Comparison of ENCODE assay signal across 15 cellular contexts in genomic region chr11:36109499-36109849, GRCh38.
A peak's percentile ranks its signal among the peaks of the same experiment; 100 is the strongest.
DNase-seq lines count a peak whose midpoint lies in the region; ATAC-seq, FAIRE-seq and TF ChIP-seq lines count a peak whose summit lies in the region.
"Had no signal": no experiment of that assay in that cellular context is flagged by ENCODE, and none has a peak within 500 bp of the region (broad histone marks: within the 10 kb centered on the region; RNA-seq: fewer than 3 reads in every experiment).

No MANE protein-coding gene starts in this region.

- no peak for TF ChIP-seq CTCF in pancreas (IDR thresholded peaks at IDR 0.05)

- H3K36me3 ChIP-seq in iPS-20b (ENCODE audit: insufficient read depth, low read depth, low read length) (peaks cover 14% of the 10 kb centered on the region; the same call in 1 of the 2 replicates), pancreas (no peaks in the 10 kb centered on the region)
- H3K36me3 ChIP-seq: HAP-1 had no signal

- no peak overlapping the region for H3K4me3 Mint-ChIP-seq in stimulated activated effector memory CD8-positive, alpha-beta T cell treated with anti-CD3 and anti-CD28 coated beads, Interleukin-12 subunit alpha, Interleukin-12 subunit beta, amount 100 ng/mL, for 72 hours
- H3K4me3 Mint-ChIP-seq: CD8-positive, alpha-beta T cell had no signal

- 85 to 90% methylated on average over 4 of the region's 4 CpGs for WGBS in pancreas, 2 donors

- H3K27ac ChIP-seq in caudate nucleus (ENCODE audit: low read depth, low read length) (peak overlapping the region; percentile 18), iPS-20b (ENCODE audit: low read length) (peak overlapping the region; percentile 94), pancreas (no peak overlapping the region)

- no peaks in the 10 kb centered on the region for H3K36me3 Mint-ChIP-seq in stimulated activated effector memory CD8-positive, alpha-beta T cell treated with anti-CD3 and anti-CD28 coated beads, Interleukin-12 subunit alpha, Interleukin-12 subunit beta, amount 100 ng/mL, for 72 hours
- H3K36me3 Mint-ChIP-seq: CD8-positive, alpha-beta T cell had no signal

- H3K4me1 Mint-ChIP-seq in stimulated activated effector memory CD8-positive, alpha-beta T cell treated with anti-CD3 and anti-CD28 coated beads, Interleukin-12 subunit alpha, Interleukin-12 subunit beta, amount 100 ng/mL, for 72 hours = no peaks in the 10 kb centered on the region

- H3K9me3 ChIP-seq in iPS-20b (ENCODE audit: insufficient read depth, low read depth, low read length) (peaks cover 16% of the 10 kb centered on the region; the same call in 1 of the 2 replicates), pancreas (no peaks in the 10 kb centered on the region)
- H3K9me3 ChIP-seq: HAP-1, SK-N-SH had no signal

- FAIRE-seq in pancreas (lab: Jason Lieb, UNC) = no peak

- no peak for ATAC-seq in stimulated activated effector memory CD8-positive, alpha-beta T cell treated with anti-CD3 and anti-CD28 coated beads, Interleukin-12 subunit alpha, Interleukin-12 subunit beta, amount 100 ng/mL, for 72 hours
- ATAC-seq in GM18867 (IDR thresholded peaks at IDR 0.05; ENCODE audit: unreplicated experiment) = no peak
- no peak for ATAC-seq in pancreas
- ATAC-seq: CD8-positive, alpha-beta T cell had no signal

- peaks cover 3% of the 10 kb centered on the region for H3K9me3 Mint-ChIP-seq in stimulated activated effector memory CD8-positive, alpha-beta T cell treated with anti-CD3 and anti-CD28 coated beads, Interleukin-12 subunit alpha, Interleukin-12 subunit beta, amount 100 ng/mL, for 72 hours

- H3K27ac Mint-ChIP-seq in stimulated activated effector memory CD8-positive, alpha-beta T cell treated with anti-CD3 and anti-CD28 coated beads, Interleukin-12 subunit alpha, Interleukin-12 subunit beta, amount 100 ng/mL, for 72 hours = peak overlapping the region; percentile 27
- H3K27ac Mint-ChIP-seq: CD8-positive, alpha-beta T cell had no signal

- H3K4me1 ChIP-seq in iPS-20b (ENCODE audit: insufficient read depth, low read length) (peaks cover 38% of the 10 kb centered on the region), pancreas (no peaks in the 10 kb centered on the region)

- H3K4me3 ChIP-seq in iPS-20b (ENCODE audit: low read length) (peak overlapping the region; percentile 1; the same call in 1 of the 2 replicates), pancreas (no peak overlapping the region)
- H3K4me3 ChIP-seq: HAP-1 had no signal

- no peaks in the 10 kb centered on the region for H3K27me3 ChIP-seq in iPS-20b (ENCODE audit: insufficient read depth, low read length)
- H3K27me3 ChIP-seq in pancreas = no peaks in the 10 kb centered on the region

- H3K9ac ChIP-seq in iPS-20b (ENCODE audit: low read depth, low read length) = peak overlapping the region; percentile 63
- H3K9ac ChIP-seq: SK-N-SH had no signal

- intact Hi-C loops in pancreas (cut with DNase I) = no loop called here

- DNase-seq in OCI-M1 (lab: John Stamatoyannopoulos, UW) (peak; percentile 27), caudate nucleus (lab: John Stamatoyannopoulos, UW) (peak in 2 of 61 donors; percentile 14 to 15), NOMO-1 treated with dmso at 0.1 percent for 144 hours (lab: John Stamatoyannopoulos, UW; ENCODE audit: unreplicated experiment) (no peak), pancreas (no peak), DMS 273 treated with DMSO at 0.1 percent for 48 hours (lab: John Stamatoyannopoulos, UW) (no peak)
- no peak for DNase-seq in stimulated activated effector memory CD8-positive, alpha-beta T cell treated with anti-CD3 and anti-CD28 coated beads, Interleukin-12 subunit alpha, Interleukin-12 subunit beta, amount 100 ng/mL, for 72 hours (ENCODE audit: low spot score in 2 of 2)
- DNase-seq: CD8-positive, alpha-beta T cell; NCI-H1092; NCI-H1694 treated with DMSO at 0.1 percent for 48 hours; NCI-H748 treated with DMSO at 0.1 percent for 48 hours; Right ventricle myocardium superior; SK-N-SH had no signal

Comparison
In these comparisons a context has a peak if more than half of its experiments do, and no peak if none do; other contexts are left out.
1. H3K27ac ChIP-seq: peak in caudate nucleus (single experiment) and iPS-20b (single experiment); none in pancreas (0 of 4).